In genomic region chr1:16237343-16237830, GRCh38 we compare ENCODE assay signal across 8 cellular contexts. TPM values are rescaled to one million over a fixed set of nuclear protein-coding genes. Genes with fewer than 3 reads are reported as not detected.
DNase-seq lines count a peak whose midpoint lies in the region; ATAC-seq, FAIRE-seq and TF ChIP-seq lines count a peak whose summit lies in the region.

No MANE protein-coding gene starts in this region.

- WGBS in thyroid gland, 2 donors = 29 to 32% methylated on average over 6 of the region's 6 CpGs

- no peaks in the 10 kb centered on the region for H3K27me3 Mint-ChIP-seq in activated CD4-positive, alpha-beta T cell treated with anti-CD3 and anti-CD28 coated beads, Interleukin-2, amount 10 ng/mL, durations not matched to agents 24 days and 14 days
- H3K27me3 Mint-ChIP-seq in activated naive CD8-positive, alpha-beta T cell treated with anti-CD3 and anti-CD28 coated beads, Interleukin-2, amount 10 ng/mL, durations not matched to agents 7 days and 5 days = no peaks in the 10 kb centered on the region

- DNase-seq in activated CD4-positive, alpha-beta T cell treated with anti-CD3 and anti-CD28 coated beads, Interleukin-2, amount 10 ng/mL, durations not matched to agents 24 days and 14 days = no peak
- DNase-seq in activated CD4-positive, alpha-beta T cell treated with anti-CD3 and anti-CD28 coated beads, Interleukin-2, amount 50 U/mL, for 1 hour = no peak
- DNase-seq in activated naive CD8-positive, alpha-beta T cell treated with anti-CD3 and anti-CD28 coated beads, Interleukin-2, amount 10 ng/mL, durations not matched to agents 7 days and 5 days = no peak
- DNase-seq in kidney (no peak), thyroid gland (no peak)

- no peaks in the 10 kb centered on the region for H3K9me3 Mint-ChIP-seq in activated CD4-positive, alpha-beta T cell treated with anti-CD3 and anti-CD28 coated beads, Interleukin-2, amount 10 ng/mL, durations not matched to agents 24 days and 14 days
- no peaks in the 10 kb centered on the region for H3K9me3 Mint-ChIP-seq in activated naive CD8-positive, alpha-beta T cell treated with anti-CD3 and anti-CD28 coated beads, Interleukin-2, amount 10 ng/mL, durations not matched to agents 7 days and 5 days

- peak overlapping the region; percentile 67 to 83 for H3K9ac ChIP-seq in kidney (ENCODE audit: low read length in 2 of 2)

- peak overlapping the region; percentile 57 to 88 for H3K4me3 ChIP-seq in kidney (ENCODE audit: low read length in 2 of 2)
- no peak overlapping the region for H3K4me3 ChIP-seq in thyroid gland (replicated peaks in 1 of 3)

- TF ChIP-seq CTCF in kidney (IDR thresholded peaks at IDR 0.05; ENCODE audit: borderline replicate concordance, extremely low read depth, insufficient read depth) (no peak), thyroid gland (IDR thresholded peaks at IDR 0.05) (no peak)

- H3K9me3 ChIP-seq in kidney (ENCODE audit: control insufficient read depth in 1 of 2, low read length in 2 of 2) (no peaks in the 10 kb centered on the region), thyroid gland (no peaks in the 10 kb centered on the region)

- H3K36me3 ChIP-seq in kidney (ENCODE audit: control insufficient read depth in 1 of 2, insufficient read depth in 2 of 2, low read length in 2 of 2) (no peaks in the 10 kb centered on the region), thyroid gland (no peaks in the 10 kb centered on the region)

- H3K4me3 Mint-ChIP-seq in activated CD4-positive, alpha-beta T cell treated with anti-CD3 and anti-CD28 coated beads, Interleukin-2, amount 10 ng/mL, durations not matched to agents 24 days and 14 days = peak overlapping the region; percentile 91
- peak overlapping the region; percentile 93 for H3K4me3 Mint-ChIP-seq in activated naive CD8-positive, alpha-beta T cell treated with anti-CD3 and anti-CD28 coated beads, Interleukin-2, amount 10 ng/mL, durations not matched to agents 7 days and 5 days

- peaks cover 20% of the 10 kb centered on the region for H3K4me1 Mint-ChIP-seq in activated CD4-positive, alpha-beta T cell treated with anti-CD3 and anti-CD28 coated beads, Interleukin-2, amount 10 ng/mL, durations not matched to agents 24 days and 14 days
- peaks cover 22% of the 10 kb centered on the region for H3K4me1 Mint-ChIP-seq in activated naive CD8-positive, alpha-beta T cell treated with anti-CD3 and anti-CD28 coated beads, Interleukin-2, amount 10 ng/mL, durations not matched to agents 7 days and 5 days

- no peaks in the 10 kb centered on the region for H3K36me3 Mint-ChIP-seq in activated CD4-positive, alpha-beta T cell treated with anti-CD3 and anti-CD28 coated beads, Interleukin-2, amount 10 ng/mL, durations not matched to agents 24 days and 14 days (ENCODE audit: low read depth)
- no peaks in the 10 kb centered on the region for H3K36me3 Mint-ChIP-seq in activated naive CD8-positive, alpha-beta T cell treated with anti-CD3 and anti-CD28 coated beads, Interleukin-2, amount 10 ng/mL, durations not matched to agents 7 days and 5 days

- peak overlapping the region; percentile 92 for H3K27ac Mint-ChIP-seq in activated CD4-positive, alpha-beta T cell treated with anti-CD3 and anti-CD28 coated beads, Interleukin-2, amount 10 ng/mL, durations not matched to agents 24 days and 14 days
- H3K27ac Mint-ChIP-seq in activated naive CD8-positive, alpha-beta T cell treated with anti-CD3 and anti-CD28 coated beads, Interleukin-2, amount 10 ng/mL, durations not matched to agents 7 days and 5 days = peak overlapping the region; percentile 87

- POLR2A ChIA-PET in activated naive CD8-positive, alpha-beta T cell treated with anti-CD3 and anti-CD28 coated beads, Interleukin-2, amount 10 ng/mL, durations not matched to agents 7 days and 5 days (lab: Charles Lee) = interaction anchor here (1.2 to 3.0 kb wide), 4 partner anchors 20 to 31 kb away, joined by 4 to 12 read pairs (median 8); no protein-coding TSS in a partner anchor

- H3K27ac ChIP-seq in kidney (ENCODE audit: low read depth in 2 of 2, low read length in 2 of 2) (peak overlapping the region; percentile 70 to 77), thyroid gland (peak overlapping the region; percentile 79 to 89 (median 79))

- ATAC-seq in activated naive CD8-positive, alpha-beta T cell treated with anti-CD3 and anti-CD28 coated beads, Interleukin-2, amount 10 ng/mL, durations not matched to agents 7 days and 5 days (ENCODE audit: low read depth) = no peak
- ATAC-seq in HG03135 (IDR thresholded peaks at IDR 0.05; ENCODE audit: unreplicated experiment) (no peak), GM18520 (IDR thresholded peaks at IDR 0.05; ENCODE audit: unreplicated experiment) (no peak), HG03521 (IDR thresholded peaks at IDR 0.05; ENCODE audit: unreplicated experiment) (no peak)

- intact Hi-C loops in activated CD4-positive, alpha-beta T cell treated with anti-CD3 and anti-CD28 coated beads, Interleukin-2, amount 10 ng/mL, durations not matched to agents 24 days and 14 days (cut with micrococcal nuclease) = loop anchor here (1.0 to 5.0 kb wide), 4 partner anchors 20 to 390 kb away; partner anchors contain the start of genes SPEN and SZRD1
- intact Hi-C loops in kidney (cut with DNase I) = no loop called here
- intact Hi-C loops in thyroid gland (cut with DNase I) = loop anchor here (5.0 kb wide), 1 partner anchor 35 kb away; no protein-coding TSS in a partner anchor

- H3K4me1 ChIP-seq in kidney (ENCODE audit: control insufficient read depth in 1 of 2, insufficient read depth in 1 of 2, low read depth in 1 of 2, low read length in 2 of 2) = peaks cover 0 to 13% of the 10 kb centered on the region in 2 donors
- peaks cover 7 to 24% of the 10 kb centered on the region in 2 donors for H3K4me1 ChIP-seq in thyroid gland

- H3K27me3 ChIP-seq in thyroid gland = no peaks in the 10 kb centered on the region

- FAIRE-seq in kidney (lab: Jason Lieb, UNC) = no peak

- no peak for TF ChIP-seq POLR2A in thyroid gland (IDR thresholded peaks at IDR 0.05)

RNA-seq across cellular contexts. Expression of gene CPLANE2, which starts 0.4 kb away (rescaled TPM):
- total RNA-seq in activated CD4-positive, alpha-beta T cell treated with anti-CD3 and anti-CD28 coated beads, Interleukin-2, amount 10 ng/mL, durations not matched to agents 24 days and 14 days = 4.8 and 6.1 TPM in 2 replicates
- total RNA-seq in activated naive CD8-positive, alpha-beta T cell treated with anti-CD3 and anti-CD28 coated beads, Interleukin-2, amount 10 ng/mL, durations not matched to agents 7 days and 5 days = 1 to 10 TPM; 6.8 to 7.3 TPM
- 9.4 TPM for total RNA-seq in kidney
- 7.9 TPM for polyA plus RNA-seq in kidney (ENCODE audit: insufficient read depth, low read depth, low replicate concordance)
- 10 to 100 TPM in 3 of 4 donors, 1 to 10 TPM in 1; 4.3 to 21.8 (median 15.3) TPM for total RNA-seq in thyroid gland

RNA-seq across cellular contexts. Expression of gene ARHGEF19, which starts 24.9 kb away (rescaled TPM):
- total RNA-seq in activated CD4-positive, alpha-beta T cell treated with anti-CD3 and anti-CD28 coated beads, Interleukin-2, amount 10 ng/mL, durations not matched to agents 24 days and 14 days = 8.5 and 8.8 TPM in 2 replicates
- 10 to 100 TPM in 1 of 2 experiments, 1 to 10 TPM in 1; 7.5 to 10.2 TPM for total RNA-seq in activated naive CD8-positive, alpha-beta T cell treated with anti-CD3 and anti-CD28 coated beads, Interleukin-2, amount 10 ng/mL, durations not matched to agents 7 days and 5 days
- total RNA-seq in kidney (8.2 TPM), thyroid gland (10 to 100 TPM; 11.9 to 32.3 (median 17.5) TPM)
- 3.5 TPM for polyA plus RNA-seq in kidney (ENCODE audit: insufficient read depth, low read depth, low replicate concordance)

Comparison
In these comparisons a context has a peak if more than half of its experiments do, and no peak if none do; other contexts are left out.
1. H3K4me3 ChIP-seq: peak in kidney (2 of 2); none in thyroid gland (0 of 3).